32 cellular contexts compared by ENCODE assay signal in the genomic region with DNA sequence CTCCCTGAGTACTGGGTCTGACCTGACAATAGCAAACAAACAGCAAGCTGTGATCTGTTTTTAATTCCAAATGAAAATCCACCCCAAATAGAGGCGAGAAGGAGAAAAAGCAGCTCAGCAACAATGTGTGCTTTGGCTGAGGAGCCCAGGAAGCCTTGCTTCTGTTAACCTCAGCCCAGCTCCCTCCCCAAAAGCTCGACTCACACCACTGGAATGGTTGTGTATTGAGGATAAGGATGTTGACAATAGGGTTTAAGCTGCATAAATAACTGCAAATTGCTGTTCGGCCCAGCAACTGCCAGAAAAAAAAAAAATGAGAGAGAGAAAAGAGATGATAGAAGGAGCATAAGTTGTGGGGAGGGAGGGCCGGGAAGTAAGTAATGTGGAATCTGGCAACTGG.
A peak's percentile ranks its signal among the peaks of the same experiment; 100 is the strongest.
DNase-seq lines count a peak whose midpoint lies in the region; ATAC-seq and TF ChIP-seq lines count a peak whose summit lies in the region.
"Had no signal": no experiment of that assay in that cellular context is flagged by ENCODE, and none has a peak within 500 bp of the region (broad histone marks: within the 10 kb centered on the region; RNA-seq: fewer than 3 reads in every experiment).

No MANE protein-coding gene starts in this region.

- ATAC-seq in GM23338: no peak
- ATAC-seq in HG03520 (IDR thresholded peaks at IDR 0.05; ENCODE audit: unreplicated experiment): no peak
- ATAC-seq in HG03139 (IDR thresholded peaks at IDR 0.05; ENCODE audit: unreplicated experiment): no peak
- ATAC-seq in GM21737 (IDR thresholded peaks at IDR 0.05; ENCODE audit: unreplicated experiment): no peak
- ATAC-seq: activated T-cell treated with anti-CD3 and anti-CD28 coated beads, Interleukin-2, amount 50 U/mL, for 72 hours; gastroesophageal sphincter; HCT116; left ventricle myocardium superior; naive thymus-derived CD8-positive, alpha-beta T cell; stimulated activated naive CD8-positive, alpha-beta T cell treated with anti-CD3 and anti-CD28 coated beads, Interleukin-15, Interleukin-2, amounts not matched to agents 100 U/mL and 50 U/mL, for 24 hours; WTC11 had no signal

- H3K4me2 ChIP-seq in GM23338: no peak overlapping the region

- H3K27ac Mint-ChIP-seq in GM23338: no peak overlapping the region
- H3K27ac Mint-ChIP-seq: activated naive CD4-positive, alpha-beta T cell treated with anti-CD3 and anti-CD28 coated beads for 36 hours; activated T-cell treated with anti-CD3 and anti-CD28 coated beads, Interleukin-2, amount 50 U/mL, for 72 hours; CD4-positive, alpha-beta T cell; WTC11 had no signal

- no peaks in the 10 kb centered on the region for H3K79me2 ChIP-seq in GM23338 (replicated peaks; ENCODE audit: insufficient read depth)

- peaks cover 12% of the 10 kb centered on the region; the same call in 1 of the 2 replicates for H3K9me2 ChIP-seq in GM23338 (ENCODE audit: insufficient read depth)

- H3K9me3 ChIP-seq in adipocyte (ENCODE audit: control insufficient read depth, low read length): no peaks in the 10 kb centered on the region
- H3K9me3 ChIP-seq: gastroesophageal sphincter, Peyer's patch, thoracic aorta, uterus had no signal

- no peaks in the 10 kb centered on the region for H3F3A ChIP-seq in GM23338 (replicated peaks; ENCODE audit: low read depth)

- no peak overlapping the region for H3K4me3 Mint-ChIP-seq in GM23338
- H3K4me3 Mint-ChIP-seq: activated naive CD4-positive, alpha-beta T cell treated with anti-CD3 and anti-CD28 coated beads for 36 hours; activated T-cell treated with anti-CD3 and anti-CD28 coated beads, Interleukin-2, amount 50 U/mL, for 72 hours; CD4-positive, alpha-beta T cell; naive thymus-derived CD8-positive, alpha-beta T cell; WTC11 had no signal

- H3K27me3 ChIP-seq in GM23338 (ENCODE audit: insufficient read depth): no peaks in the 10 kb centered on the region
- no peaks in the 10 kb centered on the region for H3K27me3 ChIP-seq in adipocyte (replicated peaks; ENCODE audit: control insufficient read depth, insufficient read depth, low read length)
- H3K27me3 ChIP-seq: gastroesophageal sphincter, Peyer's patch, uterus had no signal

- H3K4me3 ChIP-seq in GM23338: no peak overlapping the region
- H3K4me3 ChIP-seq in adipocyte (ENCODE audit: low read length): no peak overlapping the region
- H3K4me3 ChIP-seq: gastroesophageal sphincter, Peyer's patch, skin epidermis, thoracic aorta, uterus had no signal

- no peaks in the 10 kb centered on the region for H3K36me3 ChIP-seq in GM23338 (ENCODE audit: insufficient read depth)
- no peaks in the 10 kb centered on the region for H3K36me3 ChIP-seq in adipocyte (ENCODE audit: control insufficient read depth, insufficient read depth, low read length, severe bottlenecking)
- H3K36me3 ChIP-seq: gastroesophageal sphincter, Peyer's patch, thoracic aorta, uterus had no signal

- DNase-seq in GM23338 (ENCODE audit: low spot score): no peak
- DNase-seq in adipocyte (ENCODE audit: low read depth): peak; percentile 52
- peak; percentile 21 for DNase-seq in hepatic stellate cell (ENCODE audit: low spot score)
- no peak for DNase-seq in COLO668 (lab: John Stamatoyannopoulos, UW; ENCODE audit: unreplicated experiment)
- DNase-seq: activated CD4-positive, alpha-beta T cell treated with anti-CD3 and anti-CD28 coated beads, Interleukin-2, amount 50 U/mL, for 1 hour; activated naive CD4-positive, alpha-beta T cell treated with anti-CD3 and anti-CD28 coated beads for 36 hours; activated T-cell treated with anti-CD3 and anti-CD28 coated beads, Interleukin-2, amount 50 U/mL, for 72 hours; AML-193; CD4-positive, alpha-beta T cell; effector memory CD4-positive, alpha-beta T cell; erythroblast; hypothalamus; left ventricle myocardium superior; midbrain; naive thymus-derived CD8-positive, alpha-beta T cell; NCI-H2029; NCI-H526; NK-92 treated with Interleukin-12 subunit alpha and Interleukin-12 subunit beta, amount 100 ng/mL, for 24 hours; occipital lobe; Peyer's patch; SHP77 treated with DMSO at 0.1 percent for 48 hours; stimulated activated naive CD8-positive, alpha-beta T cell treated with anti-CD3 and anti-CD28 coated beads, Interleukin-15, Interleukin-2, amounts not matched to agents 100 U/mL and 50 U/mL, for 24 hours; T1000; uterus had no signal

- no peak overlapping the region for H3K9ac ChIP-seq in adipocyte (ENCODE audit: low read length)

- no peak overlapping the region for H3K27ac ChIP-seq in GM23338 (ENCODE audit: low read depth)
- H3K27ac ChIP-seq: gastroesophageal sphincter, Peyer's patch, skin epidermis, thoracic aorta, uterus had no signal

- H3K4me1 ChIP-seq in GM23338 (ENCODE audit: insufficient read depth) (no peaks in the 10 kb centered on the region), adipocyte (ENCODE audit: control insufficient read depth, insufficient read depth, low read length) (peaks cover 10% of the 10 kb centered on the region)
- H3K4me1 ChIP-seq: gastroesophageal sphincter, Peyer's patch, uterus had no signal

- H2AFZ ChIP-seq in GM23338: peak overlapping the region; percentile 16; the same call in 1 of the 2 replicates

- no peaks in the 10 kb centered on the region for H3K27me3 Mint-ChIP-seq in GM23338 (ENCODE audit: insufficient read depth, low read depth, poor library complexity)
- H3K27me3 Mint-ChIP-seq: CD4-positive, alpha-beta T cell had no signal

- TF ChIP-seq CTCF in GM23338 (conservative IDR thresholded peaks at IDR 0.05; ENCODE audit: low read depth in 2 of 2): no peak

- H3K4me1 Mint-ChIP-seq in GM23338: no peaks in the 10 kb centered on the region
- H3K4me1 Mint-ChIP-seq: naive thymus-derived CD8-positive, alpha-beta T cell had no signal

- no peaks in the 10 kb centered on the region for H4K20me1 ChIP-seq in GM23338 (replicated peaks; ENCODE audit: insufficient read depth)

- H3K9me3 Mint-ChIP-seq in GM23338: no peaks in the 10 kb centered on the region; the same call in 2 of the 3 replicates
- H3K9me3 Mint-ChIP-seq: activated naive CD4-positive, alpha-beta T cell treated with anti-CD3 and anti-CD28 coated beads for 36 hours; activated T-cell treated with anti-CD3 and anti-CD28 coated beads, Interleukin-2, amount 50 U/mL, for 72 hours; CD4-positive, alpha-beta T cell; naive thymus-derived CD8-positive, alpha-beta T cell; WTC11 had no signal

- H3K36me3 Mint-ChIP-seq in GM23338 (ENCODE audit: low read depth): no peaks in the 10 kb centered on the region
- H3K36me3 Mint-ChIP-seq: naive thymus-derived CD8-positive, alpha-beta T cell; WTC11 had no signal

TF ChIP-seq in GM23338, 12 proteins besides CTCF, POLR2A, EP300 and RAD21:
- TF ChIP-seq NANOG (IDR thresholded peaks at IDR 0.05; ENCODE audit: borderline replicate concordance): no peak
- TF ChIP-seq, protein P1, sequence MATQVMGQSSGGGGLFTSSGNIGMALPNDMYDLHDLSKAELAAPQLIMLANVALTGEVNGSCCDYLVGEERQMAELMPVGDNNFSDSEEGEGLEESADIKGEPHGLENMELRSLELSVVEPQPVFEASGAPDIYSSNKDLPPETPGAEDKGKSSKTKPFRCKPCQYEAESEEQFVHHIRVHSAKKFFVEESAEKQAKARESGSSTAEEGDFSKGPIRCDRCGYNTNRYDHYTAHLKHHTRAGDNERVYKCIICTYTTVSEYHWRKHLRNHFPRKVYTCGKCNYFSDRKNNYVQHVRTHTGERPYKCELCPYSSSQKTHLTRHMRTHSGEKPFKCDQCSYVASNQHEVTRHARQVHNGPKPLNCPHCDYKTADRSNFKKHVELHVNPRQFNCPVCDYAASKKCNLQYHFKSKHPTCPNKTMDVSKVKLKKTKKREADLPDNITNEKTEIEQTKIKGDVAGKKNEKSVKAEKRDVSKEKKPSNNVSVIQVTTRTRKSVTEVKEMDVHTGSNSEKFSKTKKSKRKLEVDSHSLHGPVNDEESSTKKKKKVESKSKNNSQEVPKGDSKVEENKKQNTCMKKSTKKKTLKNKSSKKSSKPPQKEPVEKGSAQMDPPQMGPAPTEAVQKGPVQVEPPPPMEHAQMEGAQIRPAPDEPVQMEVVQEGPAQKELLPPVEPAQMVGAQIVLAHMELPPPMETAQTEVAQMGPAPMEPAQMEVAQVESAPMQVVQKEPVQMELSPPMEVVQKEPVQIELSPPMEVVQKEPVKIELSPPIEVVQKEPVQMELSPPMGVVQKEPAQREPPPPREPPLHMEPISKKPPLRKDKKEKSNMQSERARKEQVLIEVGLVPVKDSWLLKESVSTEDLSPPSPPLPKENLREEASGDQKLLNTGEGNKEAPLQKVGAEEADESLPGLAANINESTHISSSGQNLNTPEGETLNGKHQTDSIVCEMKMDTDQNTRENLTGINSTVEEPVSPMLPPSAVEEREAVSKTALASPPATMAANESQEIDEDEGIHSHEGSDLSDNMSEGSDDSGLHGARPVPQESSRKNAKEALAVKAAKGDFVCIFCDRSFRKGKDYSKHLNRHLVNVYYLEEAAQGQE (IDR thresholded peaks at IDR 0.05; ENCODE audit: unreplicated experiment): no peak
- no peak for TF ChIP-seq EZH2 (IDR thresholded peaks at IDR 0.05; ENCODE audit: low read depth, unreplicated experiment)
- no peak for TF ChIP-seq STAT1 (IDR thresholded peaks at IDR 0.05; ENCODE audit: unreplicated experiment)
- no peak for TF ChIP-seq EZH2phosphoT487 (IDR thresholded peaks at IDR 0.05; ENCODE audit: unreplicated experiment)
- TF ChIP-seq CREB1 (CRISPR knock-in tag; IDR thresholded peaks at IDR 0.05; ENCODE audit: low read depth): no peak

Comparison
In these comparisons a context has a peak if more than half of its experiments do, and no peak if none do; other contexts are left out.
1. DNase-seq: peak in adipocyte (single experiment) and hepatic stellate cell (single experiment); none in GM23338 (single experiment) and COLO668 (single experiment).